In the genomic region with DNA sequence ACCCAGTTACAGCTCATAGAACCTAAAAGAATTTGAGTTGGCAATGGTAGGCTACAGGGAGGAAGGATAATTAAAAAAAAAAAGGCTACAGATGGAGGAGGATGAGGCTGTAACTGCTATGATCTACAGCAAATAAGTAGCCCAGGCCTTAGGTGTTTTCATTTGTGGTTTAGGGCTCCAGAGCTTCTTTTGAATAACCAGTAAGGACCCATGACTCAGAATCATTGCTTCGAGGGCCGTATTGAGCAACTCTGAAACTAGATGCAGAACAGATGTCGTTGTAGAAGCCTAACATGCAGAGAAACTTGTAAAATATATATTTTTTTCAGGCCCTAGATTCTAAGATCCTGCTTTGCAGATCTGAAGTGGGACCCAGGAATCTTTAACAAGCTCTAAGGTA, we compare ENCODE assay signal across 10 cellular contexts. TPM values are rescaled to one million over a fixed set of nuclear protein-coding genes. Genes with fewer than 3 reads are reported as not detected.
A peak's percentile ranks its signal among the peaks of the same experiment; 100 is the strongest.
DNase-seq lines count a peak whose midpoint lies in the region; ATAC-seq, FAIRE-seq and TF ChIP-seq lines count a peak whose summit lies in the region.
"Had no signal": no experiment of that assay in that cellular context is flagged by ENCODE, and none has a peak within 500 bp of the region (broad histone marks: within the 10 kb centered on the region; RNA-seq: fewer than 3 reads in every experiment).

No MANE protein-coding gene starts in this region.

- TF ChIP-seq CTCF in epithelial cell of proximal tubule (conservative IDR thresholded peaks at IDR 0.05; ENCODE audit: low read depth, low read length) = no peak
- no peak for TF ChIP-seq CTCF in GM23338 (conservative IDR thresholded peaks at IDR 0.05; ENCODE audit: low read depth in 2 of 2)

- DNase-seq in NK-92 treated with Interleukin-12 subunit alpha and Interleukin-12 subunit beta, amount 100 ng/mL, for 24 hours (lab: John Stamatoyannopoulos, UW) = peak; percentile 25
- DNase-seq in NK-92 (lab: John Stamatoyannopoulos, UW; ENCODE audit: unreplicated experiment) (no peak), RCC 7860 (ENCODE audit: low spot score) (peak; percentile 36), epithelial cell of proximal tubule (ENCODE audit: low read depth) (peak; percentile 20), GM23338 (ENCODE audit: low spot score) (no peak), KBM-7 (no peak), ACHN (no peak)
- DNase-seq in stimulated activated CD8-positive, alpha-beta memory T cell treated with anti-CD3 and anti-CD28 coated beads, Interleukin-4, amount 100 ng/mL, for 48 hours = peak; percentile 28

- H3K9me3 Mint-ChIP-seq in GM23338 = peaks cover 9% of the 10 kb centered on the region; the same call in 2 of the 3 replicates

- peaks cover 2% of the 10 kb centered on the region; the same call in 1 of the 3 replicates for H3K36me3 Mint-ChIP-seq in GM23338 (ENCODE audit: low read depth)

- H3K27me3 ChIP-seq in GM23338 (ENCODE audit: insufficient read depth) = 0 out of 2 replicates have a peak, but pooled peaks cover 4% of the 10 kb centered on the region

- no peaks in the 10 kb centered on the region for H3K36me3 ChIP-seq in GM23338 (ENCODE audit: insufficient read depth)

- H3K9me2 ChIP-seq in GM23338 (ENCODE audit: insufficient read depth) = no peaks in the 10 kb centered on the region

- no peak overlapping the region for H2AFZ ChIP-seq in GM23338

- H3K4me3 Mint-ChIP-seq in GM23338 = no peak overlapping the region

- H3K27me3 Mint-ChIP-seq in GM23338 (ENCODE audit: insufficient read depth, low read depth, poor library complexity) = peaks cover 6% of the 10 kb centered on the region

- no peaks in the 10 kb centered on the region; the same call in 2 of the 3 replicates for H3K4me1 Mint-ChIP-seq in GM23338

- H3K4me3 ChIP-seq in epithelial cell of proximal tubule (ENCODE audit: low read depth, low read length) = no peak overlapping the region
- no peak overlapping the region for H3K4me3 ChIP-seq in GM23338

- no peaks in the 10 kb centered on the region for H3K79me2 ChIP-seq in GM23338 (replicated peaks; ENCODE audit: insufficient read depth)

- H3F3A ChIP-seq in GM23338 (replicated peaks; ENCODE audit: low read depth) = no peaks in the 10 kb centered on the region

- no peaks in the 10 kb centered on the region for H3K4me1 ChIP-seq in GM23338 (ENCODE audit: insufficient read depth)

- no peak for ATAC-seq in GM23338

- no peak overlapping the region for H3K27ac Mint-ChIP-seq in GM23338

- no peak overlapping the region for H3K27ac ChIP-seq in GM23338 (ENCODE audit: low read depth)
- H3K27ac ChIP-seq: 22Rv1 had no signal

- no peak for FAIRE-seq in RCC 7860 (lab: Jason Lieb, UNC)

- no peak overlapping the region for H3K4me2 ChIP-seq in GM23338

- H4K20me1 ChIP-seq in GM23338 (replicated peaks; ENCODE audit: insufficient read depth) = no peaks in the 10 kb centered on the region

- in situ Hi-C loops in KBM-7 (cut with MboI; ENCODE audit: low pct_unique_long_range_greater_than_20kb, low sequenced_read_pairs) = no loop called here
- in situ Hi-C loops in ACHN (cut with HindIII; ENCODE audit: low pct_ligation_motif_present, low pct_unique_long_range_greater_than_20kb, low sequenced_read_pairs) = no loop called here

TF ChIP-seq in GM23338, 12 proteins besides CTCF, POLR2A, EP300 and RAD21 (continues in another document):
- no peak for TF ChIP-seq ETS1 (IDR thresholded peaks at IDR 0.05)
- TF ChIP-seq POLR2AphosphoS5 (IDR thresholded peaks at IDR 0.05; ENCODE audit: low read depth) = no peak
- TF ChIP-seq CREB1 (CRISPR knock-in tag; IDR thresholded peaks at IDR 0.05; ENCODE audit: low read depth) = no peak
- TF ChIP-seq EZH2 (IDR thresholded peaks at IDR 0.05; ENCODE audit: low read depth, unreplicated experiment) = no peak
- TF ChIP-seq EZH2phosphoT487 (IDR thresholded peaks at IDR 0.05; ENCODE audit: unreplicated experiment) = no peak
- no peak for TF ChIP-seq ZNF462 (CRISPR knock-in tag; IDR thresholded peaks at IDR 0.05)
- TF ChIP-seq ZNF114 (CRISPR knock-in tag; IDR thresholded peaks at IDR 0.05) = no peak
- TF ChIP-seq ZNF331 (CRISPR knock-in tag; IDR thresholded peaks at IDR 0.05; ENCODE audit: low read depth) = no peak
- no peak for TF ChIP-seq NANOG (IDR thresholded peaks at IDR 0.05; ENCODE audit: borderline replicate concordance)
- no peak for TF ChIP-seq STAT1 (IDR thresholded peaks at IDR 0.05; ENCODE audit: unreplicated experiment)
- TF ChIP-seq JUNB (IDR thresholded peaks at IDR 0.05; ENCODE audit: unreplicated experiment) = no peak

RNA-seq across cellular contexts. Expression of gene ASIP, which starts 19.0 kb away (rescaled TPM):
- not detected in 2 replicates for total RNA-seq in epithelial cell of proximal tubule
- total RNA-seq in GM23338 (2014; rRNA removed; shearing (Covaris generic)) = not detected in 2 replicates
- not detected in 2 replicates for polyA plus RNA-seq in GM23338 (2016; fragmentation: Nextera tagmentation; extraction: Ambion mirVana)
- total RNA-seq: NCI-H460 had no signal

Comparison
In these comparisons a context has a peak if more than half of its experiments do, and no peak if none do; other contexts are left out.
1. DNase-seq: peak in NK-92 treated with Interleukin-12 subunit alpha and Interleukin-12 subunit beta, amount 100 ng/mL, for 24 hours (single experiment), RCC 7860 (single experiment), epithelial cell of proximal tubule (single experiment) and stimulated activated CD8-positive, alpha-beta memory T cell treated with anti-CD3 and anti-CD28 coated beads, Interleukin-4, amount 100 ng/mL, for 48 hours (single experiment); none in NK-92 (single experiment), GM23338 (single experiment), KBM-7 (single experiment) and ACHN (single experiment).